In genomic region chr1:36144413-36144812, GRCh38 we compare ENCODE assay signal across 20 cellular contexts. TPM values are rescaled to one million over a fixed set of nuclear protein-coding genes. Genes with fewer than 3 reads are reported as not detected.
DNase-seq lines count a peak whose midpoint lies in the region; ATAC-seq, FAIRE-seq and TF ChIP-seq lines count a peak whose summit lies in the region.
"Had no signal": no experiment of that assay in that cellular context is flagged by ENCODE, and none has a peak within 500 bp of the region (broad histone marks: within the 10 kb centered on the region; RNA-seq: fewer than 3 reads in every experiment).

No MANE protein-coding gene starts in this region.

- H3K27me3 Mint-ChIP-seq in chondrocyte (ENCODE audit: low read depth) (no peaks in the 10 kb centered on the region), T-cell (no peaks in the 10 kb centered on the region)
- H3K27me3 Mint-ChIP-seq: CD4-positive, alpha-beta memory T cell had no signal

- no peak for TF ChIP-seq CTCF in HepG2 (CRISPR knock-in tag; IDR thresholded peaks at IDR 0.05)
- TF ChIP-seq CTCF in right lobe of liver (IDR thresholded peaks at IDR 0.05) = no peak
- no peak for TF ChIP-seq CTCF in chondrocyte (IDR thresholded peaks at IDR 0.05)
- TF ChIP-seq CTCF in thyroid gland (IDR thresholded peaks at IDR 0.05) = no peak

- peaks cover 43% of the 10 kb centered on the region for H3K4me1 Mint-ChIP-seq in chondrocyte (ENCODE audit: low read depth)
- peaks cover 45 to 61% (median 58%) of the 10 kb centered on the region in 3 donors for H3K4me1 Mint-ChIP-seq in T-cell

- DNase-seq in HepG2 (ENCODE audit: low spot score) (no peak), right lobe of liver (no peak), chondrocyte (ENCODE audit: low spot score) (no peak), thyroid gland (no peak), T-cell (no peak)
- no peak for DNase-seq in activated CD4-positive, CD25-positive, alpha-beta regulatory T cell treated with anti-CD3 and anti-CD28 coated beads, Interleukin-2, amount 50 U/mL, for 72 hours
- DNase-seq: Calu3; CD4-positive, alpha-beta memory T cell; DMS53; DND-41; EL; GM23248; IMR-90; KBM-7 had no signal

- peaks cover 26% of the 10 kb centered on the region for H3K4me1 ChIP-seq in HepG2 (ENCODE audit: insufficient read depth, low read length)
- H3K4me1 ChIP-seq in right lobe of liver = peaks cover 0 to 14% (median 5%) of the 10 kb centered on the region in 4 donors
- H3K4me1 ChIP-seq in thyroid gland = peaks cover 43 to 66% of the 10 kb centered on the region in 2 donors
- H3K4me1 ChIP-seq: HAP-1 had no signal

- WGBS in HepG2 (ENCODE audit: low lambda C conversion rate) = 97% methylated on average over 2 of the region's 2 CpGs
- WGBS in right lobe of liver (ENCODE audit: insufficient coverage, low coverage, low lambda C conversion rate, missing lambda C conversion rate) = 100% methylated on average over 1 of the region's 2 CpGs
- WGBS in thyroid gland, 2 donors = 84 to 97% methylated on average over 2 of the region's 2 CpGs

- H3K9me3 ChIP-seq in HepG2 (ENCODE audit: low read length) (no peaks in the 10 kb centered on the region), right lobe of liver (no peaks in the 10 kb centered on the region), thyroid gland (no peaks in the 10 kb centered on the region)
- H3K9me3 ChIP-seq: BLaER1, HAP-1 had no signal

- peaks cover 17% of the 10 kb centered on the region for H3K79me2 ChIP-seq in HepG2 (ENCODE audit: insufficient read depth, low read length)

- H3K36me3 ChIP-seq in HepG2 (replicated peaks in 1 of 2; ENCODE audit: control insufficient read depth in 1 of 2, insufficient read depth in 2 of 2, low read length in 2 of 2) = peaks cover 5 to 12% of the 10 kb centered on the region in 2 experiments; a peak in 3 of 5 replicates
- peaks cover 0 to 6% (median 3%) of the 10 kb centered on the region in 4 donors for H3K36me3 ChIP-seq in right lobe of liver
- H3K36me3 ChIP-seq in thyroid gland = no peaks in the 10 kb centered on the region

- H3K4me3 Mint-ChIP-seq in chondrocyte (ENCODE audit: unreplicated experiment) (no peak overlapping the region), T-cell (no peak overlapping the region)
- H3K4me3 Mint-ChIP-seq: CD14-positive monocyte; CD4-positive, alpha-beta memory T cell had no signal

- CTCF ChIA-PET in HepG2 (lab: Yijun Ruan, JAX; ENCODE audit: low intra/inter-chr PET ratio, low total read pairs) = no interaction called here
- CTCF ChIA-PET in T-cell (lab: Charles Lee) = interaction anchor here in 1 of 2 donors (1.3 kb wide), 1 partner anchor 44 kb away, joined by 3 read pairs; no protein-coding TSS in a partner anchor

- intact Hi-C loops in HepG2 (cut with micrococcal nuclease; ENCODE audit: unreplicated experiment) (loop anchor here (10.0 kb wide), 1 partner anchor 280 kb away; no protein-coding TSS in a partner anchor), right lobe of liver (cut with DNase I) (no loop called here), thyroid gland (cut with DNase I) (no loop called here)

- H3K27ac ChIP-seq in HepG2 (ENCODE audit: extremely low read length, insufficient read depth, low read length) (no peak overlapping the region), right lobe of liver (no peak overlapping the region), thyroid gland (peak overlapping the region; percentile 86 to 96 (median 93))
- H3K27ac ChIP-seq: 22Rv1, BLaER1, GM23248, HL-60 had no signal

- in situ Hi-C loops in HepG2 (cut with HindIII; ENCODE audit: extremely low pct_ligation_motif_present, low pct_unique_long_range_greater_than_20kb) = no loop called here

- H4K20me1 ChIP-seq in HepG2 (ENCODE audit: insufficient read depth, low read length) = no peaks in the 10 kb centered on the region

- no peak overlapping the region for H3K4me2 ChIP-seq in HepG2 (ENCODE audit: low read depth, low read length)
- H3K4me2 ChIP-seq: BLaER1 had no signal

- no peak for FAIRE-seq in HepG2 (lab: Jason Lieb, UNC)
- FAIRE-seq: GM12891 had no signal

- no TSS peak for BruUV-seq in HepG2 (replicated peaks; lab: Mats Ljungman, UMichigan)

- no peaks in the 10 kb centered on the region for H3K27me3 ChIP-seq in HepG2 (ENCODE audit: control insufficient read depth in 1 of 2, insufficient read depth in 2 of 2, low read length in 2 of 2)
- no peaks in the 10 kb centered on the region for H3K27me3 ChIP-seq in right lobe of liver
- H3K27me3 ChIP-seq in thyroid gland = no peaks in the 10 kb centered on the region
- H3K27me3 ChIP-seq: BLaER1 had no signal

- no peak overlapping the region for H3K4me3 ChIP-seq in HepG2 (replicated peaks in 1 of 3; ENCODE audit: insufficient read depth in 1 of 3, low read depth in 2 of 3, low read length in 3 of 3)
- no peak overlapping the region for H3K4me3 ChIP-seq in right lobe of liver
- no peak overlapping the region for H3K4me3 ChIP-seq in thyroid gland (replicated peaks in 1 of 3)
- H3K4me3 ChIP-seq: BLaER1, GM23248, HAP-1 had no signal

- TF ChIP-seq EP300 in HepG2 (IDR thresholded peaks at IDR 0.05; ENCODE audit: low read depth in 2 of 2, low read length in 2 of 2) (no peak), HepG2 (CRISPR knock-in tag; IDR thresholded peaks at IDR 0.05; ENCODE audit: borderline replicate concordance) (no peak)

- TF ChIP-seq RAD21 in HepG2 (CRISPR knock-in tag; IDR thresholded peaks at IDR 0.05) = no peak

- no peak overlapping the region for H3K9ac ChIP-seq in HepG2 (ENCODE audit: insufficient read depth, low read depth, low read length)
- H3K9ac ChIP-seq: BLaER1, GM23248 had no signal

- H2AFZ ChIP-seq in HepG2 (ENCODE audit: low read length) = no peak overlapping the region
- H2AFZ ChIP-seq: GM23248 had no signal

- peaks cover 1% of the 10 kb centered on the region for H3K36me3 Mint-ChIP-seq in chondrocyte (ENCODE audit: low read depth)
- peaks cover 7% of the 10 kb centered on the region for H3K36me3 Mint-ChIP-seq in T-cell

- TF ChIP-seq POLR2A in HepG2 (IDR thresholded peaks at IDR 0.05; ENCODE audit: insufficient read depth in 1 of 2, low read depth in 2 of 2, low read length in 2 of 2) = no peak
- no peak for TF ChIP-seq POLR2A in right lobe of liver (IDR thresholded peaks at IDR 0.05)
- TF ChIP-seq POLR2A in thyroid gland (IDR thresholded peaks at IDR 0.05) = no peak

- H3K27ac Mint-ChIP-seq in chondrocyte (ENCODE audit: unreplicated experiment) = peak overlapping the region; percentile 41
- H3K27ac Mint-ChIP-seq in T-cell = no peak overlapping the region

- POLR2A ChIA-PET in HepG2 (lab: Yijun Ruan, JAX) = no interaction called here
- POLR2A ChIA-PET in T-cell (lab: Charles Lee) = no interaction called here

- no peak for ATAC-seq in HepG2
- ATAC-seq in right lobe of liver = no peak
- no peak for ATAC-seq in T-cell (replicated peaks in 1 of 4)

- H3K9me3 Mint-ChIP-seq in chondrocyte (ENCODE audit: low read depth) (no peaks in the 10 kb centered on the region), T-cell (no peaks in the 10 kb centered on the region)
- H3K9me3 Mint-ChIP-seq: CD4-positive, alpha-beta memory T cell had no signal

RNA-seq across cellular contexts. Expression of gene TRAPPC3, which starts 4.9 kb away (rescaled TPM):
- total RNA-seq in HepG2 (2016; rRNA removed; fragmentation: Illumina TruSeq; extraction: Trizol) = 62.4 and 66.7 TPM in 2 replicates
- 33.8 and 35.1 TPM in 2 replicates for total RNA-seq in HepG2 (2016; cell fraction: cytosol; rRNA removed; fragmentation: Illumina TruSeq; extraction: Trizol; ENCODE audit: low read depth)
- total RNA-seq in HepG2 (2016; cell fraction: insoluble cytoplasmic fraction; rRNA removed; fragmentation: Illumina TruSeq; extraction: Trizol) = 67.4 and 70.9 TPM in 2 replicates
- total RNA-seq in HepG2 (2016; cell fraction: membrane; rRNA removed; fragmentation: Illumina TruSeq; extraction: Trizol) = 51.3 and 59.4 TPM in 2 replicates
- 32.1 and 40.4 TPM in 2 replicates for total RNA-seq in HepG2 (2016; cell fraction: nucleus; rRNA removed; fragmentation: Illumina TruSeq; extraction: Trizol)
- polyA plus RNA-seq in HepG2 (2011; rRNA removed) = 48.0 and 53.7 TPM in 2 replicates
- polyA plus RNA-seq in HepG2 (2011; cell fraction: cytosol; rRNA removed) = 54.6 and 63.8 TPM in 2 replicates
- polyA plus RNA-seq in HepG2 (2011; cell fraction: nucleus; rRNA removed) = 23.5 and 23.9 TPM in 2 replicates
- polyA plus RNA-seq in HepG2 (2012) = 39.6 and 48.9 TPM in 2 replicates
- 32.8 and 40.4 TPM in 2 replicates for polyA plus RNA-seq in HepG2 (2016; cell fraction: cytosol; fragmentation: Illumina TruSeq; extraction: Trizol; ENCODE audit: low read depth)
- polyA plus RNA-seq in HepG2 (2016; cell fraction: insoluble cytoplasmic fraction; fragmentation: Illumina TruSeq; extraction: Trizol; ENCODE audit: low read depth) = 70.8 and 86.6 TPM in 2 replicates
- polyA plus RNA-seq in HepG2 (2016; cell fraction: membrane; fragmentation: Illumina TruSeq; extraction: Trizol; ENCODE audit: low read depth) = 45.9 and 53.3 TPM in 2 replicates
- polyA plus RNA-seq in HepG2 (2016; cell fraction: nucleus; fragmentation: Illumina TruSeq; extraction: Trizol; ENCODE audit: insufficient read depth, low read depth) = 58.4 and 69.5 TPM in 2 replicates
- polyA minus RNA-seq in HepG2 (2011; rRNA and poly(A)+ RNA removed; ENCODE audit: low replicate concordance) = 12.2 and 41.8 TPM in 2 replicates
- 16.1 and 26.3 TPM in 2 replicates for polyA minus RNA-seq in HepG2 (2011; cell fraction: cytosol; rRNA and poly(A)+ RNA removed)
- 10.3 and 14.2 TPM in 2 replicates for polyA minus RNA-seq in HepG2 (2011; cell fraction: nucleus; rRNA and poly(A)+ RNA removed)
- 10 to 100 TPM; 26.0 to 52.4 (median 30.9) TPM for total RNA-seq in right lobe of liver
- total RNA-seq in chondrocyte = 67.7 to 74.5 TPM (median 69.7 TPM) in 3 replicates
- 100 to 1,000 TPM; 101 to 156 (median 148) TPM for total RNA-seq in thyroid gland
- total RNA-seq in T-cell = 10 to 100 TPM; 42.3 to 48.2 (median 44.6) TPM

RNA-seq across cellular contexts. Expression of gene MAP7D1, which starts 11.5 kb away (rescaled TPM):
- total RNA-seq in HepG2 (2016; rRNA removed; fragmentation: Illumina TruSeq; extraction: Trizol) = 5.5 and 7.2 TPM in 2 replicates
- total RNA-seq in HepG2 (2016; cell fraction: cytosol; rRNA removed; fragmentation: Illumina TruSeq; extraction: Trizol; ENCODE audit: low read depth) = 2.9 and 3.9 TPM in 2 replicates
- total RNA-seq in HepG2 (2016; cell fraction: insoluble cytoplasmic fraction; rRNA removed; fragmentation: Illumina TruSeq; extraction: Trizol) = 6.3 and 7.8 TPM in 2 replicates
- total RNA-seq in HepG2 (2016; cell fraction: membrane; rRNA removed; fragmentation: Illumina TruSeq; extraction: Trizol) = 4.2 TPM in 2 replicates
- total RNA-seq in HepG2 (2016; cell fraction: nucleus; rRNA removed; fragmentation: Illumina TruSeq; extraction: Trizol) = 6.1 and 7.9 TPM in 2 replicates
- polyA plus RNA-seq in HepG2 (2011; rRNA removed) = 5.6 and 6.8 TPM in 2 replicates
- 4.7 and 5.2 TPM in 2 replicates for polyA plus RNA-seq in HepG2 (2011; cell fraction: cytosol; rRNA removed)
- polyA plus RNA-seq in HepG2 (2011; cell fraction: nucleus; rRNA removed) = 14.7 and 14.9 TPM in 2 replicates
- polyA plus RNA-seq in HepG2 (2012) = 7.7 and 14.1 TPM in 2 replicates
- 1.7 and 2.4 TPM in 2 replicates for polyA plus RNA-seq in HepG2 (2016; cell fraction: cytosol; fragmentation: Illumina TruSeq; extraction: Trizol; ENCODE audit: low read depth)
- 14.2 and 15.7 TPM in 2 replicates for polyA plus RNA-seq in HepG2 (2016; cell fraction: insoluble cytoplasmic fraction; fragmentation: Illumina TruSeq; extraction: Trizol; ENCODE audit: low read depth)
- polyA plus RNA-seq in HepG2 (2016; cell fraction: membrane; fragmentation: Illumina TruSeq; extraction: Trizol; ENCODE audit: low read depth) = 4.5 and 4.6 TPM in 2 replicates
- polyA plus RNA-seq in HepG2 (2016; cell fraction: nucleus; fragmentation: Illumina TruSeq; extraction: Trizol; ENCODE audit: insufficient read depth, low read depth) = 19.3 and 21.5 TPM in 2 replicates
- polyA minus RNA-seq in HepG2 (2011; rRNA and poly(A)+ RNA removed; ENCODE audit: low replicate concordance) = 8.3 and 16.3 TPM in 2 replicates
- 6.0 and 8.5 TPM in 2 replicates for polyA minus RNA-seq in HepG2 (2011; cell fraction: cytosol; rRNA and poly(A)+ RNA removed)
- polyA minus RNA-seq in HepG2 (2011; cell fraction: nucleus; rRNA and poly(A)+ RNA removed) = 4.0 and 7.2 TPM in 2 replicates
- total RNA-seq in right lobe of liver = 10 to 100 TPM; 10.2 to 28.2 (median 15.8) TPM
- 159 to 177 TPM (median 173 TPM) in 3 replicates for total RNA-seq in chondrocyte
- total RNA-seq in thyroid gland = 10 to 100 TPM; 63.6 to 75.0 (median 68.7) TPM
- total RNA-seq in T-cell = 100 to 1,000 TPM; 157 to 295 (median 263) TPM

RNA-seq across cellular contexts. Expression of gene COL8A2, which starts 19.4 kb away (rescaled TPM):
- 0.04 and 0.24 TPM in 2 replicates for total RNA-seq in HepG2 (2016; rRNA removed; fragmentation: Illumina TruSeq; extraction: Trizol)
- not detected in 2 replicates for total RNA-seq in HepG2 (2016; cell fraction: cytosol; rRNA removed; fragmentation: Illumina TruSeq; extraction: Trizol; ENCODE audit: low read depth)
- total RNA-seq in HepG2 (2016; cell fraction: insoluble cytoplasmic fraction; rRNA removed; fragmentation: Illumina TruSeq; extraction: Trizol) = 0.04 and 0.09 TPM in 2 replicates
- 0.06 TPM in 1 of 2 replicates, not detected in the other for total RNA-seq in HepG2 (2016; cell fraction: membrane; rRNA removed; fragmentation: Illumina TruSeq; extraction: Trizol)
- total RNA-seq in HepG2 (2016; cell fraction: nucleus; rRNA removed; fragmentation: Illumina TruSeq; extraction: Trizol) = 0.19 and 0.34 TPM in 2 replicates
- polyA plus RNA-seq in HepG2 (2011; rRNA removed) = 0.13 and 0.24 TPM in 2 replicates
- polyA plus RNA-seq in HepG2 (2011; cell fraction: cytosol; rRNA removed) = 0.21 and 0.22 TPM in 2 replicates
- 0.52 and 0.53 TPM in 2 replicates for polyA plus RNA-seq in HepG2 (2011; cell fraction: nucleus; rRNA removed)
- polyA plus RNA-seq in HepG2 (2012) = 0.13 and 0.17 TPM in 2 replicates
- not detected in 2 replicates for polyA plus RNA-seq in HepG2 (2016; cell fraction: cytosol; fragmentation: Illumina TruSeq; extraction: Trizol; ENCODE audit: low read depth)
- polyA plus RNA-seq in HepG2 (2016; cell fraction: insoluble cytoplasmic fraction; fragmentation: Illumina TruSeq; extraction: Trizol; ENCODE audit: low read depth) = 0.10 TPM in 1 of 2 replicates, not detected in the other
- polyA plus RNA-seq in HepG2 (2016; cell fraction: membrane; fragmentation: Illumina TruSeq; extraction: Trizol; ENCODE audit: low read depth) = 0.03 TPM in 1 of 2 replicates, not detected in the other
- 0.20 TPM in 1 of 2 replicates, not detected in the other for polyA plus RNA-seq in HepG2 (2016; cell fraction: nucleus; fragmentation: Illumina TruSeq; extraction: Trizol; ENCODE audit: insufficient read depth, low read depth)
- polyA minus RNA-seq in HepG2 (2011; rRNA and poly(A)+ RNA removed; ENCODE audit: low replicate concordance) = 0.07 and 0.52 TPM in 2 replicates
- 0.20 and 0.26 TPM in 2 replicates for polyA minus RNA-seq in HepG2 (2011; cell fraction: cytosol; rRNA and poly(A)+ RNA removed)
- 0.50 and 0.52 TPM in 2 replicates for polyA minus RNA-seq in HepG2 (2011; cell fraction: nucleus; rRNA and poly(A)+ RNA removed)
- under 1 TPM; 0.18 to 0.74 (median 0.52) TPM for total RNA-seq in right lobe of liver
- 10.8 to 18.1 TPM (median 17.4 TPM) in 3 replicates for total RNA-seq in chondrocyte
- 10 to 100 TPM in 2 of 4 donors, 1 to 10 TPM in 2; 5.7 to 13.7 (median 10.1) TPM for total RNA-seq in thyroid gland
- under 1 TPM in 4 of 5 donors, not detected in 1; 0.08 to 0.15 (median 0.09) TPM for total RNA-seq in T-cell
- total RNA-seq: Calu3 had no signal
- polyA plus RNA-seq: CD4-positive, alpha-beta memory T cell had no signal

RNA-seq across cellular contexts. Expression of gene ADPRS, which starts 55.7 kb away (rescaled TPM):
- total RNA-seq in HepG2 (2016; rRNA removed; fragmentation: Illumina TruSeq; extraction: Trizol) (30.6 and 31.7 TPM in 2 replicates), right lobe of liver (10 to 100 TPM in 3 of 6 experiments, 1 to 10 TPM in 3; 9.1 to 30.7 (median 14.9) TPM), chondrocyte (24.0 to 26.9 TPM (median 26.8 TPM) in 3 replicates), thyroid gland (10 to 100 TPM; 31.8 to 50.1 (median 41.7) TPM), T-cell (10 to 100 TPM; 19.0 to 30.2 (median 28.1) TPM)
- total RNA-seq in HepG2 (2016; cell fraction: cytosol; rRNA removed; fragmentation: Illumina TruSeq; extraction: Trizol; ENCODE audit: low read depth) = 3.7 and 4.0 TPM in 2 replicates
- total RNA-seq in HepG2 (2016; cell fraction: insoluble cytoplasmic fraction; rRNA removed; fragmentation: Illumina TruSeq; extraction: Trizol) = 28.9 and 29.6 TPM in 2 replicates
- 7.7 and 9.6 TPM in 2 replicates for total RNA-seq in HepG2 (2016; cell fraction: membrane; rRNA removed; fragmentation: Illumina TruSeq; extraction: Trizol)
- 12.3 and 14.5 TPM in 2 replicates for total RNA-seq in HepG2 (2016; cell fraction: nucleus; rRNA removed; fragmentation: Illumina TruSeq; extraction: Trizol)
- polyA plus RNA-seq in HepG2 (2011; rRNA removed) = 36.4 and 36.6 TPM in 2 replicates
- 34.1 and 41.6 TPM in 2 replicates for polyA plus RNA-seq in HepG2 (2011; cell fraction: cytosol; rRNA removed)
- polyA plus RNA-seq in HepG2 (2011; cell fraction: nucleus; rRNA removed) = 22.4 and 24.6 TPM in 2 replicates
- polyA plus RNA-seq in HepG2 (2012) = 16.7 and 20.9 TPM in 2 replicates
- 2.2 and 2.9 TPM in 2 replicates for polyA plus RNA-seq in HepG2 (2016; cell fraction: cytosol; fragmentation: Illumina TruSeq; extraction: Trizol; ENCODE audit: low read depth)
- polyA plus RNA-seq in HepG2 (2016; cell fraction: insoluble cytoplasmic fraction; fragmentation: Illumina TruSeq; extraction: Trizol; ENCODE audit: low read depth) = 27.1 and 29.0 TPM in 2 replicates
- 5.2 and 5.4 TPM in 2 replicates for polyA plus RNA-seq in HepG2 (2016; cell fraction: membrane; fragmentation: Illumina TruSeq; extraction: Trizol; ENCODE audit: low read depth)
- 22.0 and 25.1 TPM in 2 replicates for polyA plus RNA-seq in HepG2 (2016; cell fraction: nucleus; fragmentation: Illumina TruSeq; extraction: Trizol; ENCODE audit: insufficient read depth, low read depth)
- polyA minus RNA-seq in HepG2 (2011; rRNA and poly(A)+ RNA removed; ENCODE audit: low replicate concordance) = 25.4 and 32.0 TPM in 2 replicates
- polyA minus RNA-seq in HepG2 (2011; cell fraction: cytosol; rRNA and poly(A)+ RNA removed) = 11.0 and 12.9 TPM in 2 replicates
- polyA minus RNA-seq in HepG2 (2011; cell fraction: nucleus; rRNA and poly(A)+ RNA removed) = 5.2 and 5.3 TPM in 2 replicates

Comparison
In these comparisons a context has a peak if more than half of its experiments do, and no peak if none do; other contexts are left out.
1. H3K27ac ChIP-seq: peak in thyroid gland (3 of 3); none in HepG2 (single experiment) and right lobe of liver (0 of 3).